ENCODE assay signal across 21 cellular contexts in the genomic region with DNA sequence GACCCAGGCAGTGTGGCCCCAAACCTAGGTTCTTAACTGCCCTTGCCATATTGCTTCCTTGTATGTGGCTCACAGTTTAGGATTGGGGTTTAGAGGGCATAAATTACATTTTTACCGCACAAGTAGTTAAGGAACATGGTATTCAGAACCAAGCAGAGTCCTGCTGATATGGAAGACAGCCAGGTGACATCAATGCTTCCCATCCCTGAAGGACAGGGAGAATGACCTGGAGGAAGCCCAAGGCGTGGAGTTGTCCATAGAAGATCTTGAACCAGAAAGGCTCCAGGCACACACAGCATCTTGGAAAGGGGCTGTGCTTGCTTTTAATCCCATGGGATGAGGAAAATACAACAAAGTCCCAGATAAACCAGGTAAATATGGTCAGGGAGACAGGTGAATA.
"Had no signal": no experiment of that assay in that cellular context is flagged by ENCODE, and none has a peak within 500 bp of the region (broad histone marks: within the 10 kb centered on the region; RNA-seq: fewer than 3 reads in every experiment).

No MANE protein-coding gene starts in this region.

- H3K27me3 ChIP-seq: dorsolateral prefrontal cortex, neural progenitor cell, right atrium auricular region, sigmoid colon, stomach, tibial nerve, upper lobe of left lung had no signal

- H3K4me3 ChIP-seq: dorsolateral prefrontal cortex, lower lobe of right lung, neural progenitor cell, prostate gland, right atrium auricular region, sigmoid colon, stomach, tibial nerve, upper lobe of left lung had no signal

- DNase-seq: dorsolateral prefrontal cortex; effector CD4-positive, alpha-beta T cell; hypothalamus; immature natural killer cell; left ventricle myocardium superior; lower lobe of right lung; midbrain; naive thymus-derived CD4-positive, alpha-beta T cell; sigmoid colon; stimulated activated CD4-positive, alpha-beta T cell treated with anti-CD3 and anti-CD28 coated beads, Interleukin-2, amount 100 ng/mL, for 24 hours; stimulated activated CD4-positive, alpha-beta T cell treated with anti-CD3 and anti-CD28 coated beads, Interleukin-4, amount 100 ng/mL, for 24 hours; stimulated activated naive CD4-positive, alpha-beta T cell treated with Interleukin-2 at 50 U/mL for 16 hours; stomach; upper lobe of left lung had no signal

- H3K36me3 Mint-ChIP-seq: stimulated activated effector memory CD8-positive, alpha-beta T cell treated with anti-CD3 and anti-CD28 coated beads, Interleukin-12 subunit alpha, Interleukin-12 subunit beta, amount 100 ng/mL, for 72 hours had no signal

- H3K27ac ChIP-seq: dorsolateral prefrontal cortex, lower lobe of right lung, neural progenitor cell, prostate gland, right atrium auricular region, stomach, tibial nerve, upper lobe of left lung had no signal

- H3K27ac Mint-ChIP-seq: immature natural killer cell; memory B cell; nephron; neural progenitor cell; stimulated activated effector memory CD8-positive, alpha-beta T cell treated with anti-CD3 and anti-CD28 coated beads, Interleukin-12 subunit alpha, Interleukin-12 subunit beta, amount 100 ng/mL, for 72 hours had no signal

- H3K9me3 ChIP-seq: lower lobe of right lung, prostate gland, right atrium auricular region, sigmoid colon, stomach, tibial nerve, upper lobe of left lung had no signal

- H3K9ac ChIP-seq: neural progenitor cell had no signal

- ATAC-seq: left ventricle myocardium superior; lower lobe of right lung; naive thymus-derived CD4-positive, alpha-beta T cell; stimulated activated effector memory CD8-positive, alpha-beta T cell treated with anti-CD3 and anti-CD28 coated beads, Interleukin-12 subunit alpha, Interleukin-12 subunit beta, amount 100 ng/mL, for 72 hours had no signal

- H2AFZ ChIP-seq: neural progenitor cell had no signal

- H3K9me3 Mint-ChIP-seq: nephron had no signal

- H3K4me2 ChIP-seq: neural progenitor cell had no signal

- H3K4me3 Mint-ChIP-seq: immature natural killer cell; memory B cell; naive thymus-derived CD4-positive, alpha-beta T cell; nephron; neural progenitor cell; stimulated activated effector memory CD8-positive, alpha-beta T cell treated with anti-CD3 and anti-CD28 coated beads, Interleukin-12 subunit alpha, Interleukin-12 subunit beta, amount 100 ng/mL, for 72 hours had no signal

- H3K36me3 ChIP-seq: lower lobe of right lung, neural progenitor cell, prostate gland, right atrium auricular region, sigmoid colon, stomach, tibial nerve, upper lobe of left lung had no signal
